Comparison of ENCODE assay signal across 33 cellular contexts in the genomic region with DNA sequence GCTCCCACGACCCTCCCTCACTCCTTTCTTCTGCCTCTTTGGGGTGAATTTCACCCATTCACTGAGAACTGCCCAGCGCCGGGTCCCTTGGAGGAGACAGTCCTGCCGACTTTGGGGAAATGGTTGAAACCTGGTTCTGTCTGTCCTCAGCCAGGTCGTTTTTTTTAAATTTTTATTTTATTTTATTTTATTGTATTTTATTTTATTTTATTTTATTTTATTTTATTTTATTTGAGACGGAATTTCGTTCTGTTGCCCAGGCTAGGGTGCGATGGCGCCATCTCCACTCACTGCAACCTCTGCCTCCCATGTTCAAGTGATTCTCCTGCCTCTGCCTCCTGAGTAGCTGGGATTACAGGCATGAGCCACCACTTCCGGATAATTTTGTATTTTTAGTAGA.
"Had no signal": no experiment of that assay in that cellular context is flagged by ENCODE, and none has a peak within 500 bp of the region (broad histone marks: within the 10 kb centered on the region; RNA-seq: fewer than 3 reads in every experiment).

No MANE protein-coding gene starts in this region.

- DNase-seq: Karpas-422, Kasumi-1, KG1, MG63, MM.1S, MV-4-11, NCI-H1048, NCI-H1092, NCI-H1092 treated with DMSO at 0.1 percent for 48 hours, NCI-H1105, NCI-H1105 treated with DMSO at 0.1 percent for 48 hours, NCI-H1417, NCI-H1417 treated with DMSO at 0.1 percent for 48 hours, NCI-H1436, NCI-H1436 treated with DMSO at 0.1 percent for 48 hours, NCI-H146, NCI-H1694, NCI-H1694 treated with DMSO at 0.1 percent for 48 hours, NCI-H187, NCI-H187 treated with DMSO at 0.1 percent for 48 hours, NCI-H1930, NCI-H2029, NCI-H2029 treated with DMSO at 0.1 percent for 48 hours, NCI-H2081, NCI-H2081 treated with DMSO at 0.1 percent for 48 hours, NCI-H2107, NCI-H2171, NCI-H2171 treated with DMSO at 0.1 percent for 48 hours, NCI-H2227 treated with DMSO at 0.1 percent for 48 hours, NCI-H226, NCI-H345, NCI-H446, NCI-H446 treated with DMSO at 0.1 percent for 48 hours had no signal

- H3K9me3 ChIP-seq: MG63 had no signal
